In the genomic region with DNA sequence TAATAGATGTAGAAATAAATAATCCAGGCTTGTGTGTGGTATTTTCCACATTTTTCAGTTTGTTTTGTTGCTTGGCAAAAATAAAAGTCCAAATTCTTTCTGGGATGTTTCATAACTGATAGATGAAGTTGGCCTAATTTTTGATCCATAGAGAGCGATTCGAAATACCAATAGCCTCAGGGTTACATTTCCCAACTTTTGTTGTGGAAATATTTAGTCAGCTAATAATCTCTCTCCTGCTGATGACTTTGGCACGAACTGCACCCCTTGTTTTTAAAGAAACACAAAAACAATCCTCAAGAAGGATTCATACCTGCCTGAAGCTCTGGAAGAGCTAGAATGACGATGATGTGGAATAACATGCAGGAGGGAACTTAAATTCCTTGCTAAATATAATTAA, we compare ENCODE assay signal across 13 cellular contexts.
"Had no signal": no experiment of that assay in that cellular context is flagged by ENCODE, and none has a peak within 500 bp of the region (broad histone marks: within the 10 kb centered on the region; RNA-seq: fewer than 3 reads in every experiment).

No MANE protein-coding gene starts in this region.

- H3K27ac ChIP-seq: coronary artery, foreskin keratinocyte, ovary, right atrium auricular region had no signal

- ATAC-seq: foreskin keratinocyte; left colon; mucosa of descending colon; naive thymus-derived CD8-positive, alpha-beta T cell had no signal

- H3K4me1 ChIP-seq: foreskin keratinocyte, right atrium auricular region had no signal

- DNase-seq: effector CD4-positive, alpha-beta T cell; endodermal cell; hippocampal formation; left colon; mucosa of descending colon; naive thymus-derived CD8-positive, alpha-beta T cell; ovary; small intestine; stimulated activated CD4-positive, alpha-beta T cell treated with anti-CD3 and anti-CD28 coated beads, Interleukin-2, amount 100 ng/mL, for 48 hours; stimulated activated naive CD4-positive, alpha-beta T cell treated with Interleukin-2 at 50 U/mL for 16 hours had no signal

- H3K36me3 ChIP-seq: ovary, right atrium auricular region had no signal

- H3K4me3 ChIP-seq: coronary artery, mucosa of descending colon, ovary, right atrium auricular region had no signal

- H3K9me3 ChIP-seq: mucosa of descending colon, ovary, right atrium auricular region had no signal

- H3K27me3 ChIP-seq: foreskin keratinocyte, ovary, right atrium auricular region had no signal
